ENCODE assay signal across 8 cellular contexts in the genomic region with DNA sequence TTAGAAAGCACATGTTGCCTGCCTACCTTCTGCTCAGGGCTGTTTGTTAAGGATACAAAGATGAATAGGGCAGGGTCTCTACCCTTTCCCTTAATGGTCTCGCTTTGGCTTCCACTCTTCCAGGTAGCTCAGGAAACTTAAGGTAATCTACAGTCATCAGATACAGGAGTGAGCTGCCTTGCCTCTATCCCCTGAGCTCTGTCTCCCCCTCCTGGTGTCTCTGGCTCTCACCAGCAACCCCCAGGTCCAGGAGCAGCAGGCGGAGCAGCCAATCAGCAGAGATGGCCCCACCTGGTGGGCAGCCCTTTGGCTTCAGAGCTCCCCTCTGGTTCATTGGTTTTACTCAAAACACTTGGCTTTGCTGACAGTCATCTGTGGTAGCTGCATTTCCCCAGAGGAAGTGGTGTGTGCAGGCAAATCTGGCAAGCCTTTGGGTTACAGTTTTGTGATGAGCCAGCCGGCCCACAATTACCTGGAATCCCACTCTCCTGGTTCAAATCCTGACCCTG. TPM values are rescaled to one million over a fixed set of nuclear protein-coding genes. Genes with fewer than 3 reads are reported as not detected.
A peak's percentile ranks its signal among the peaks of the same experiment; 100 is the strongest.
DNase-seq lines count a peak whose midpoint lies in the region; ATAC-seq, FAIRE-seq and TF ChIP-seq lines count a peak whose summit lies in the region.

No MANE protein-coding gene starts in this region.

- no peaks in the 10 kb centered on the region for H3K9me3 ChIP-seq in endothelial cell of umbilical vein (replicated peaks; ENCODE audit: control insufficient read depth, insufficient read depth, low read length)

- FAIRE-seq in D721Med (lab: Jason Lieb, UNC) (no peak), endothelial cell of umbilical vein (lab: Jason Lieb, UNC) (peak; percentile 77)

- dilution Hi-C loops in endothelial cell of umbilical vein (cut with MboI; ENCODE audit: extremely low pct_ligation_motif_present, low sequenced_read_pairs), result no loop called here

- CTCF ChIA-PET in endothelial cell of umbilical vein (lab: Charles Lee), result interaction anchor here (0.6 to 11.4 kb wide), 57 partner anchors 9 to 767 kb away, joined by 3 to 449 read pairs (median 5); partner anchors contain the start of genes CX3CR1, GORASP1, TTC21A and XIRP1

- peak; percentile 96 for ATAC-seq in GM21390 (IDR thresholded peaks at IDR 0.05; ENCODE audit: unreplicated experiment)

- H3K4me1 ChIP-seq in endothelial cell of umbilical vein (ENCODE audit: control insufficient read depth, extremely low read depth, insufficient read depth, low read length), result peaks cover 5% of the 10 kb centered on the region

- POLR2A ChIA-PET in endothelial cell of umbilical vein (lab: Charles Lee), result interaction anchor here (0.5 kb wide), 1 partner anchor 149 kb away, joined by 3 read pairs; no protein-coding TSS in a partner anchor

- H3K27ac ChIP-seq in endothelial cell of umbilical vein (ENCODE audit: insufficient read depth, low read depth, low read length), result no peak overlapping the region

- intact Hi-C loops in endothelial cell of umbilical vein (cut with micrococcal nuclease), result loop anchor here (1.0 kb wide), 6 partner anchors 80 to 257 kb away; partner anchors contain the start of genes GORASP1 and TTC21A

- no peak overlapping the region for H2AFZ ChIP-seq in endothelial cell of umbilical vein (ENCODE audit: low read depth, low read length)

- no peak for TF ChIP-seq POLR2A in endothelial cell of umbilical vein (IDR thresholded peaks at IDR 0.05; ENCODE audit: low read depth, low read length)

- H3K9me1 ChIP-seq in endothelial cell of umbilical vein (replicated peaks; ENCODE audit: control insufficient read depth, extremely low read depth, insufficient read depth, low read length), result no peaks in the 10 kb centered on the region

- H3K9ac ChIP-seq in endothelial cell of umbilical vein (replicated peaks; ENCODE audit: extremely low read depth, insufficient read depth, low read length), result no peak overlapping the region

- no peaks in the 10 kb centered on the region for H3K36me3 ChIP-seq in endothelial cell of umbilical vein (ENCODE audit: control insufficient read depth in 2 of 2, extremely low read depth in 1 of 2, insufficient read depth in 2 of 2, low read length in 2 of 2)

- peaks cover 0 to 1% of the 10 kb centered on the region in 2 experiments for H3K27me3 ChIP-seq in endothelial cell of umbilical vein (ENCODE audit: control insufficient read depth in 2 of 2, insufficient read depth in 2 of 2, low read length in 2 of 2)

- no peaks in the 10 kb centered on the region for H4K20me1 ChIP-seq in endothelial cell of umbilical vein (replicated peaks; ENCODE audit: control insufficient read depth, extremely low read depth, insufficient read depth, low read length)

- TF ChIP-seq CTCF in D721Med (IDR thresholded peaks at IDR 0.05; ENCODE audit: insufficient read depth, missing control alignments) (peak; percentile 87), endothelial cell of umbilical vein (IDR thresholded peaks at IDR 0.05; ENCODE audit: extremely low read depth in 1 of 2, insufficient read depth in 1 of 2, low read depth in 1 of 2, low read length in 2 of 2) (peak; percentile 93 to 95)

- H3K4me3 ChIP-seq in endothelial cell of umbilical vein (replicated peaks in 1 of 3; ENCODE audit: insufficient read depth in 1 of 3, low read depth in 1 of 3, low read length in 3 of 3), result no peak overlapping the region

- H3K4me2 ChIP-seq in endothelial cell of umbilical vein (ENCODE audit: insufficient read depth, low read length), result no peak overlapping the region

- DNase-seq in D721Med (ENCODE audit: insufficient read length, low spot score), result peak; percentile 86
- DNase-seq in HPDE6-E6E7 (ENCODE audit: extremely low spot score), result peak; percentile 76
- DNase-seq in NOMO-1 treated with dmso at 0.1 percent for 144 hours (lab: John Stamatoyannopoulos, UW; ENCODE audit: unreplicated experiment), result peak; percentile 74
- peak in 2 of 3 experiments; percentile 55 to 69 for DNase-seq in activated CD8-positive, alpha-beta memory T cell treated with anti-CD3 and anti-CD28 coated beads for 48 hours (ENCODE audit: low read depth in 2 of 3, low spot score in 2 of 3)
- peak; percentile 79 for DNase-seq in endothelial cell of umbilical vein (ENCODE audit: low read depth, low spot score)
- peak; percentile 77 for DNase-seq in mucosa of gallbladder (ENCODE audit: low spot score)
- peak; percentile 59 to 60 for DNase-seq in stimulated activated CD8-positive, alpha-beta memory T cell treated with anti-CD3 and anti-CD28 coated beads, Interleukin-7, amount 100 ng/mL, for 1 hour (ENCODE audit: low read depth in 2 of 2)

- no peaks in the 10 kb centered on the region for H3K79me2 ChIP-seq in endothelial cell of umbilical vein (ENCODE audit: control insufficient read depth, insufficient read depth, low read length)

- BruUV-seq in endothelial cell of umbilical vein (replicated peaks; lab: Mats Ljungman, UMichigan), result no TSS peak

TF ChIP-seq in endothelial cell of umbilical vein, 7 proteins besides CTCF, POLR2A, EP300 and RAD21:
- TF ChIP-seq FOS (IDR thresholded peaks at IDR 0.05; ENCODE audit: borderline replicate concordance, insufficient read depth, low read length) (no peak), EZH2 (IDR thresholded peaks at IDR 0.05; ENCODE audit: borderline replicate concordance, low read depth, low read length, severe bottlenecking) (no peak), MYC (IDR thresholded peaks at IDR 0.05; ENCODE audit: low read depth, low read length) (no peak), GATA2 (IDR thresholded peaks at IDR 0.05; ENCODE audit: insufficient read depth, insufficient read length, low read depth, low read length) (no peak), POLR2AphosphoS5 (IDR thresholded peaks at IDR 0.05; ENCODE audit: insufficient read depth, low read depth, low read length) (no peak), JUN (IDR thresholded peaks at IDR 0.05; ENCODE audit: borderline replicate concordance, insufficient read depth, insufficient read length, low read depth) (no peak), MAX (IDR thresholded peaks at IDR 0.05; ENCODE audit: insufficient read depth, insufficient read length) (no peak)

RNA-seq across cellular contexts. Expression of gene CX3CR1, which starts 8.5 kb away (rescaled TPM):
- not detected in 2 replicates for total RNA-seq in endothelial cell of umbilical vein
- not detected in 2 replicates for polyA plus RNA-seq in endothelial cell of umbilical vein
- polyA plus RNA-seq in endothelial cell of umbilical vein (2011; cell fraction: cytosol; rRNA removed), result not detected in 2 replicates
- not detected in 2 replicates for polyA plus RNA-seq in endothelial cell of umbilical vein (2011; cell fraction: nucleus; rRNA removed)
- polyA plus RNA-seq in endothelial cell of umbilical vein (2012), result not detected in 2 replicates
- not detected in 2 replicates for polyA minus RNA-seq in endothelial cell of umbilical vein
- polyA minus RNA-seq in endothelial cell of umbilical vein (2011; cell fraction: cytosol; rRNA and poly(A)+ RNA removed), result not detected
- polyA minus RNA-seq in endothelial cell of umbilical vein (2011; cell fraction: nucleus; rRNA and poly(A)+ RNA removed), result not detected in 2 replicates
- total RNA-seq in mucosa of gallbladder, result 22.6 TPM

RNA-seq across cellular contexts. Expression of gene CCR8, which starts 41.2 kb away (rescaled TPM):
- not detected in 2 replicates for total RNA-seq in endothelial cell of umbilical vein
- not detected in 2 replicates for polyA plus RNA-seq in endothelial cell of umbilical vein
- polyA plus RNA-seq in endothelial cell of umbilical vein (2011; cell fraction: cytosol; rRNA removed), result not detected in 2 replicates
- polyA plus RNA-seq in endothelial cell of umbilical vein (2011; cell fraction: nucleus; rRNA removed), result not detected in 2 replicates
- polyA plus RNA-seq in endothelial cell of umbilical vein (2012), result not detected in 2 replicates
- not detected in 2 replicates for polyA minus RNA-seq in endothelial cell of umbilical vein
- not detected for polyA minus RNA-seq in endothelial cell of umbilical vein (2011; cell fraction: cytosol; rRNA and poly(A)+ RNA removed)
- not detected in 2 replicates for polyA minus RNA-seq in endothelial cell of umbilical vein (2011; cell fraction: nucleus; rRNA and poly(A)+ RNA removed)
- total RNA-seq in mucosa of gallbladder, result not detected

Comparison
In these comparisons a context has a peak if more than half of its experiments do, and no peak if none do; other contexts are left out.
1. RNA of gene CX3CR1, which starts 8.5 kb away (total RNA-seq): 22.6 TPM in mucosa of gallbladder (single experiment); not detected in endothelial cell of umbilical vein; every median in the first group is over 10 times any median in the second.
2. Peak in every context shown above with its lines, with median percentiles within 50 percentile points of each other: DNase-seq.